20 cellular contexts compared by ENCODE assay signal in the genomic region with DNA sequence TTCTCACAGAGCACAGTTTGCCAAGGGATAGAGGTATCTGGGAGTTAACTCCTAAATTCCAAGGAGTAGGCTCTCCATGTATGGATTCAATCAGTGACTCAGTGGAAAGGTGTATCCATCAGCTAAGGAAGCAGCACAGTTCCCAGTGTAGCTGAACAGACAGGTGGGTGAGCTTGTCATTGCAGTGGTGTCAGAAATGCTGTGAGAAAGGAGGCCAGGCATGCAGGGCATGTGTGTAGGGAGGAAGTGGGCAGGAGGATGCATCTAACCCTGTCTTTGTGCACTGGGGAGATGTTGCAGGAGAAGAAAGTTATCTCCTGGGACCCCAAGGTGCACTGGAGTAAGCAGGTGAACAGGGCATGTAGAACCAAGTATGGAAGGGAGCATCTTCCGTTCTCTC.
"Had no signal": no experiment of that assay in that cellular context is flagged by ENCODE, and none has a peak within 500 bp of the region (broad histone marks: within the 10 kb centered on the region; RNA-seq: fewer than 3 reads in every experiment).

No MANE protein-coding gene starts in this region.

- H3K4me1 Mint-ChIP-seq: brain; memory B cell; stimulated activated memory B cell treated with anti-CD40 and anti-IgM and Interleukin-4, amounts not matched to agents 10 μg/mL and 1 μg/mL and 100 μg/mL, for 72 hours had no signal

- H3K27me3 ChIP-seq: colonic mucosa, gastrocnemius medialis, right lobe of liver, thyroid gland had no signal

- H3K36me3 Mint-ChIP-seq: brain; stimulated activated memory B cell treated with anti-CD40 and anti-IgM and Interleukin-4, amounts not matched to agents 10 μg/mL and 1 μg/mL and 100 μg/mL, for 72 hours had no signal

- H3K27ac ChIP-seq: colonic mucosa, gastrocnemius medialis, heart left ventricle, left ventricle myocardium inferior, psoas muscle, right lobe of liver, thyroid gland had no signal

- H3K9me3 ChIP-seq: colonic mucosa, gastrocnemius medialis, heart left ventricle, psoas muscle, right lobe of liver, thyroid gland had no signal

- H3K27me3 Mint-ChIP-seq: memory B cell; stimulated activated memory B cell treated with anti-CD40 and anti-IgM and Interleukin-4, amounts not matched to agents 10 μg/mL and 1 μg/mL and 100 μg/mL, for 72 hours had no signal

- H3K36me3 ChIP-seq: colonic mucosa, gastrocnemius medialis, heart left ventricle, left ventricle myocardium inferior, right lobe of liver, thyroid gland had no signal

- H3K4me3 ChIP-seq: colonic mucosa, gastrocnemius medialis, heart left ventricle, left ventricle myocardium inferior, psoas muscle, right lobe of liver, thyroid gland had no signal

- DNase-seq: activated CD4-positive, alpha-beta T cell treated with anti-CD3 and anti-CD28 coated beads for 48 hours; activated CD4-positive, CD25-positive, alpha-beta regulatory T cell; activated CD8-positive, alpha-beta memory T cell treated with anti-CD3 and anti-CD28 coated beads for 24 hours; activated CD8-positive, alpha-beta memory T cell treated with anti-CD3 and anti-CD28 coated beads, Interleukin-2, amount 50 U/mL, for 48 hours; activated effector memory CD4-positive, alpha-beta T cell treated with Interleukin-2 at 50 U/mL for 16 hours; activated T-cell treated with anti-CD3 and anti-CD28 coated beads, Interleukin-2, amount 50 U/mL, for 48 hours; central memory CD4-positive, alpha-beta T cell; colonic mucosa; gastrocnemius medialis; heart left ventricle; left ventricle myocardium inferior; psoas muscle; right lobe of liver; small intestine; stimulated activated CD4-positive, alpha-beta T cell treated with anti-CD3 and anti-CD28 coated beads, Interleukin-4, amount 100 ng/mL, for 24 hours; T1000; thyroid gland had no signal

- H3K4me1 ChIP-seq: colonic mucosa, gastrocnemius medialis, heart left ventricle, left ventricle myocardium inferior, psoas muscle, right lobe of liver, thyroid gland had no signal

- H3K4me3 Mint-ChIP-seq: brain; memory B cell; stimulated activated memory B cell treated with anti-CD40 and anti-IgM and Interleukin-4, amounts not matched to agents 10 μg/mL and 1 μg/mL and 100 μg/mL, for 72 hours had no signal

- H3K27ac Mint-ChIP-seq: brain; memory B cell; stimulated activated memory B cell treated with anti-CD40 and anti-IgM and Interleukin-4, amounts not matched to agents 10 μg/mL and 1 μg/mL and 100 μg/mL, for 72 hours had no signal
